In the genomic region with DNA sequence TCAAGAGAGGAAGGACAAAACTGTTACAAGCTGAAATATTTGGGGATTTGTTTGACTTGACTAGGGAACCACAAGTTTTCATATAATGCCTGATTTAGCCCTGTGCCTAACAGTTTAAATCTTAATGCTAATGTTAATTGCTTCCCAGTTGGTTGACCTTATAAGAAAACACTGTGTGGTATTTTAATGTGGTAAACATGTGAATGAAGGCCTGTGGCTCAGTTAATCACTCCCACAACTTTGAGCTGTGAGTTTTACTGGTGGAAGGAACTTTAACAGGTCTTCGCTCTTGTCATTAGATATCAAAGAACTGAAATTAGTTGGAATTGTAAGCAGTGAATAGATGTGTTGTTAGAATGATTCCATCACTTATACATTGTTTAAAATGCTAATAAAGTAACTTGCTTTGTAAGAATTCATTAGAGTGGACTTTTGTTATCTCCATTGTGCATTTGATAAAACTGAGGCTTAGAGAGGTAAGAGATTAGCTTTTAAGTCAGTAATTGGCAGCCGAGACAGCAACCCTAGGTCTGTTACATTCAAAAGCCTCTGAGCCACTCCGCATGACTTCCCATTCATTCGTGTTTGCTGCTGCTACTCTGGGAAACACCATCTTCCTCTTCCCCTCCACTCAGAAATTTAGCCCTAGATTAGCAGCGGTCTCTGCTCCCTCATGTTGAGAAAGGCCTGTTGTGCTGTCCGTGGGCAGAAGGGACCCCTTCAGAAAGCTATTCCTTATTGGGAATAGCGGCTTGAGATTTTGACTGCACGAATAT, we compare ENCODE assay signal across 8 cellular contexts. TPM values are rescaled to one million over a fixed set of nuclear protein-coding genes. Genes with fewer than 3 reads are reported as not detected.
DNase-seq lines count a peak whose midpoint lies in the region; ATAC-seq and TF ChIP-seq lines count a peak whose summit lies in the region.

No MANE protein-coding gene starts in this region.

- peaks cover 34% of the 10 kb centered on the region for H3K4me1 Mint-ChIP-seq in activated naive CD8-positive, alpha-beta T cell treated with anti-CD3 and anti-CD28 coated beads for 36 hours
- H3K4me1 Mint-ChIP-seq in immature natural killer cell, result peaks cover 40 to 49% of the 10 kb centered on the region in 2 donors
- peaks cover 36% of the 10 kb centered on the region for H3K4me1 Mint-ChIP-seq in stimulated activated memory B cell treated with anti-CD40 and anti-IgM and Interleukin-4, amounts not matched to agents 10 μg/mL and 1 μg/mL and 100 μg/mL, for 72 hours

- H3K36me3 ChIP-seq in left ventricle myocardium inferior, result peaks cover 36% of the 10 kb centered on the region

- H3K27me3 Mint-ChIP-seq in activated naive CD8-positive, alpha-beta T cell treated with anti-CD3 and anti-CD28 coated beads for 36 hours, result no peaks in the 10 kb centered on the region
- peaks cover 5 to 13% (median 6%) of the 10 kb centered on the region in 3 donors for H3K27me3 Mint-ChIP-seq in immature natural killer cell (ENCODE audit: low read depth in 3 of 3)
- no peaks in the 10 kb centered on the region for H3K27me3 Mint-ChIP-seq in stimulated activated memory B cell treated with anti-CD40 and anti-IgM and Interleukin-4, amounts not matched to agents 10 μg/mL and 1 μg/mL and 100 μg/mL, for 72 hours

- peak overlapping the region; percentile 93 for H3K4me3 Mint-ChIP-seq in activated naive CD8-positive, alpha-beta T cell treated with anti-CD3 and anti-CD28 coated beads for 36 hours
- peak overlapping the region; percentile 97 to 99 (median 98) for H3K4me3 Mint-ChIP-seq in immature natural killer cell
- H3K4me3 Mint-ChIP-seq in stimulated activated memory B cell treated with anti-CD40 and anti-IgM and Interleukin-4, amounts not matched to agents 10 μg/mL and 1 μg/mL and 100 μg/mL, for 72 hours, result peak overlapping the region; percentile 89

- DNase-seq in left ventricle myocardium inferior, result no peak
- no peak for DNase-seq in Right ventricle myocardium superior
- DNase-seq in NCI-H2227 (lab: John Stamatoyannopoulos, UW; ENCODE audit: unreplicated experiment), result peak; percentile 29
- DNase-seq in activated naive CD8-positive, alpha-beta T cell treated with anti-CD3 and anti-CD28 coated beads for 36 hours, result no peak
- DNase-seq in immature natural killer cell, result peak; percentile 17 to 34 (median 19)
- DNase-seq in stimulated activated CD4-positive, alpha-beta T cell treated with anti-CD3 and anti-CD28 coated beads, Interleukin-12 subunit alpha, Interleukin-12 subunit beta, amount 100 ng/mL, for 4 hours, result no peak

- peak overlapping the region; percentile 98 for H3K27ac ChIP-seq in left ventricle myocardium inferior (replicated peaks)

- H3K9me3 Mint-ChIP-seq in activated naive CD8-positive, alpha-beta T cell treated with anti-CD3 and anti-CD28 coated beads for 36 hours, result no peaks in the 10 kb centered on the region
- no peaks in the 10 kb centered on the region for H3K9me3 Mint-ChIP-seq in immature natural killer cell
- H3K9me3 Mint-ChIP-seq in stimulated activated memory B cell treated with anti-CD40 and anti-IgM and Interleukin-4, amounts not matched to agents 10 μg/mL and 1 μg/mL and 100 μg/mL, for 72 hours, result no peaks in the 10 kb centered on the region

- H3K4me3 ChIP-seq in left ventricle myocardium inferior, result peak overlapping the region; percentile 99

- intact Hi-C loops in left ventricle myocardium inferior (cut with micrococcal nuclease), result no loop called here
- intact Hi-C loops in Right ventricle myocardium superior (cut with DNase I), result loop anchor here (5.0 kb wide), 1 partner anchor 44 kb away; no protein-coding TSS in a partner anchor

- H3K36me3 Mint-ChIP-seq in activated naive CD8-positive, alpha-beta T cell treated with anti-CD3 and anti-CD28 coated beads for 36 hours, result peaks cover 22% of the 10 kb centered on the region
- H3K36me3 Mint-ChIP-seq in immature natural killer cell, result peaks cover 4 to 10% (median 4%) of the 10 kb centered on the region in 3 donors
- H3K36me3 Mint-ChIP-seq in stimulated activated memory B cell treated with anti-CD40 and anti-IgM and Interleukin-4, amounts not matched to agents 10 μg/mL and 1 μg/mL and 100 μg/mL, for 72 hours, result peaks cover 22% of the 10 kb centered on the region

- H3K27me3 ChIP-seq in left ventricle myocardium inferior (ENCODE audit: low read depth), result no peaks in the 10 kb centered on the region

- peaks cover 43% of the 10 kb centered on the region for H3K4me1 ChIP-seq in left ventricle myocardium inferior

- H3K27ac Mint-ChIP-seq in activated naive CD8-positive, alpha-beta T cell treated with anti-CD3 and anti-CD28 coated beads for 36 hours, result peak overlapping the region; percentile 89
- peak overlapping the region; percentile 94 to 98 (median 97) for H3K27ac Mint-ChIP-seq in immature natural killer cell
- H3K27ac Mint-ChIP-seq in stimulated activated memory B cell treated with anti-CD40 and anti-IgM and Interleukin-4, amounts not matched to agents 10 μg/mL and 1 μg/mL and 100 μg/mL, for 72 hours, result peak overlapping the region; percentile 93

- no peak for ATAC-seq in Right ventricle myocardium superior (ENCODE audit: poor library complexity)
- ATAC-seq in stimulated activated memory B cell treated with anti-CD40 and anti-IgM and Interleukin-4, amounts not matched to agents 10 μg/mL and 1 μg/mL and 100 μg/mL, for 72 hours, result no peak
- ATAC-seq in GM18867 (IDR thresholded peaks at IDR 0.05; ENCODE audit: unreplicated experiment), result no peak

- no peak for TF ChIP-seq CTCF in left ventricle myocardium inferior (IDR thresholded peaks at IDR 0.05; ENCODE audit: borderline replicate concordance)

- H3K9me3 ChIP-seq in left ventricle myocardium inferior (replicated peaks), result no peaks in the 10 kb centered on the region

RNA-seq across cellular contexts. Expression of gene TBK1, which starts 1.0 kb away (rescaled TPM):
- total RNA-seq in left ventricle myocardium inferior, result 11.5 TPM
- total RNA-seq in Right ventricle myocardium superior, result 11.6 TPM
- total RNA-seq in activated naive CD8-positive, alpha-beta T cell treated with anti-CD3 and anti-CD28 coated beads for 36 hours, result 10 to 100 TPM; 18.0 to 18.1 TPM
- polyA plus RNA-seq in immature natural killer cell, result 10 to 100 TPM; 27.2 to 36.9 (median 29.2) TPM

RNA-seq across cellular contexts. Expression of gene XPOT, which starts 46.7 kb away (rescaled TPM):
- total RNA-seq in left ventricle myocardium inferior (27.8 TPM), Right ventricle myocardium superior (27.9 TPM)
- total RNA-seq in activated naive CD8-positive, alpha-beta T cell treated with anti-CD3 and anti-CD28 coated beads for 36 hours, result 100 to 1,000 TPM; 193 to 194 TPM
- 10 to 100 TPM; 20.1 to 29.4 (median 23.4) TPM for polyA plus RNA-seq in immature natural killer cell

Comparison
In these comparisons a context has a peak if more than half of its experiments do, and no peak if none do; other contexts are left out.
1. DNase-seq: peak in NCI-H2227 (single experiment) and immature natural killer cell (3 of 3); none in left ventricle myocardium inferior (single experiment), Right ventricle myocardium superior (single experiment), activated naive CD8-positive, alpha-beta T cell treated with anti-CD3 and anti-CD28 coated beads for 36 hours (single experiment) and stimulated activated CD4-positive, alpha-beta T cell treated with anti-CD3 and anti-CD28 coated beads, Interleukin-12 subunit alpha, Interleukin-12 subunit beta, amount 100 ng/mL, for 4 hours (single experiment).
2. Peak in every context shown above with its lines, with median percentiles within 50 percentile points of each other: H3K27ac Mint-ChIP-seq and H3K4me3 Mint-ChIP-seq.